Comparison of ENCODE assay signal across 21 cellular contexts in genomic region chr15:27899583-27900295, GRCh38.
"Had no signal": no experiment of that assay in that cellular context is flagged by ENCODE, and none has a peak within 500 bp of the region (broad histone marks: within the 10 kb centered on the region; RNA-seq: fewer than 3 reads in every experiment).

No MANE protein-coding gene starts in this region.

- H3K27me3 ChIP-seq: breast epithelium, foreskin keratinocyte, ovary, right lobe of liver, vagina had no signal

- H3K4me1 ChIP-seq: breast epithelium, foreskin keratinocyte, heart right ventricle, right lobe of liver, vagina had no signal

- H3K4me3 ChIP-seq: breast epithelium, heart right ventricle, ovary, right lobe of liver, vagina had no signal

- DNase-seq: activated CD4-positive, alpha-beta T cell treated with anti-CD3 and anti-CD28 coated beads for 48 hours; activated CD4-positive, alpha-beta T cell treated with anti-CD3 and anti-CD28 coated beads, Interleukin-2, amount 50 U/mL, for 48 hours; activated CD8-positive, alpha-beta memory T cell treated with anti-CD3 and anti-CD28 coated beads for 24 hours; activated CD8-positive, alpha-beta memory T cell treated with anti-CD3 and anti-CD28 coated beads, Interleukin-2, amount 50 U/mL, for 4 hours; activated naive CD8-positive, alpha-beta T cell treated with anti-CD3 and anti-CD28 coated beads, Interleukin-2, amount 50 U/mL, for 24 hours; activated T-cell treated with anti-CD3 and anti-CD28 coated beads, Interleukin-2, amount 50 U/mL, for 24 hours; amygdala; central memory CD4-positive, alpha-beta T cell; foreskin keratinocyte; heart right ventricle; islet precursor cell; left ventricle myocardium superior; naive thymus-derived CD4-positive, alpha-beta T cell; ovary; right lobe of liver; stimulated activated CD4-positive, alpha-beta T cell treated with anti-CD3 and anti-CD28 coated beads, Interleukin-12 subunit alpha, Interleukin-12 subunit beta, amount 100 ng/mL, for 4 hours; stimulated activated CD4-positive, alpha-beta T cell treated with anti-CD3 and anti-CD28 coated beads, Interleukin-4, amount 100 ng/mL, for 1 hour; T-helper 1 cell had no signal

- H3K36me3 ChIP-seq: breast epithelium, heart right ventricle, ovary, right lobe of liver, vagina had no signal

- H3K27ac ChIP-seq: breast epithelium, foreskin keratinocyte, heart right ventricle, ovary, right lobe of liver, vagina had no signal

- H3K9me3 ChIP-seq: right lobe of liver, vagina had no signal

- ATAC-seq: activated naive CD8-positive, alpha-beta T cell treated with anti-CD3 and anti-CD28 coated beads, Interleukin-2, amount 50 U/mL, for 24 hours; activated T-helper 17 cell treated with anti-CD3 and anti-CD28 coated beads, Interleukin-2, amount 50 U/mL, for 72 hours; foreskin keratinocyte; heart right ventricle; left ventricle myocardium superior; naive thymus-derived CD4-positive, alpha-beta T cell; right lobe of liver had no signal
